8 cellular contexts compared by ENCODE assay signal in the genomic region with DNA sequence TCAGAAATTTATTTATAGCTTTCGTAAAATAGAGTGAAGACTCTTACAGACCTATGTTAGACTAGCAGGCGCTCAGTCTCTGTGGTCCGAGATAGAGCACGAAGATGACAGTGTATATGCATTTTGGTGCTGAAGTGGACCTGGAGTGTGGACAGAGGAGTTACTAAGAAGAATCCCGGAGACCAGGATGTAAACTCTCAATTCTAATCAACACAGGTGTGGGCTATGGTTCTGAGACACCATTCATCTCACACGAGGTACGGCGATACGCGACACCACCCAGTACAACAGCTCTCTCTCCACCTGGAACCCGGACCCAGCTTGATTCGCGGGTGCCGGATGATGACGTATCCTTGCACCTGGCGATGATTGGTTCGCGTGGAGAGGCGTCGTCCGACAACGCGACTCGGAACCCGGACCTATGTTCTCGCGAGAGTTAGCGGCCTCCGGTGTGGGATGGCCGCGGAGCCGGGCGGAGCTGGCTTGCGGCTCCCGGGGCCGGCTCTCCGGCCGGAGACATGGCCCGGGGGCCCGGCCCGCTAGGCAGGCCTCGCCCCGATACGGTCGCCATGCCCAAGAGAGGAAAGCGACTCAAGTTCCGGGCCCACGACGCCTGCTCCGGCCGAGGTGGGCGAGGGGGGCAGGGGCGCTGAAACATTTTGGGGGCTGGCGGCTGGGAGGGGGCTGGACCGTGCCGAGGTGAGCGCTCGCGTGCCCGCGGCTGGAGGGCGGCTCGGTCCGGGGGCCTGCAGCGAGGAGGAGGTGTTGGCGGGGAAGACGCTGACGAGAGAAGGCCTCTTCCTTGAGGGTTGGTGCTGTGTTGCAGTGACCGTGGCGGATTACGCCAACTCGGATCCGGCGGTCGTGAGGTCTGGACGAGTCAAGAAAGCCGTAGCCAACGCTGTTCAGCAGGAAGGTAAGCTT. TPM values are rescaled to one million over a fixed set of nuclear protein-coding genes. Genes with fewer than 3 reads are reported as not detected.
DNase-seq lines count a peak whose midpoint lies in the region; ATAC-seq and TF ChIP-seq lines count a peak whose summit lies in the region.

TSS of gene TMEM183A (plus strand) at position 427 of the 924 bp plus-strand sequence. CDS start at position 519, 92 bp downstream.

- H3K4me3 Mint-ChIP-seq in activated naive CD4-positive, alpha-beta T cell treated with anti-CD3 and anti-CD28 coated beads, Interleukin-2, amount 50 U/mL, for 24 hours = peak within 1 kb of the TSS; percentile 93

- H3K36me3 Mint-ChIP-seq in activated naive CD4-positive, alpha-beta T cell treated with anti-CD3 and anti-CD28 coated beads, Interleukin-2, amount 50 U/mL, for 24 hours = peaks cover 7% of the 10 kb centered on the region

- peak within 1 kb of the TSS; percentile 90 for H3K4me3 ChIP-seq in suprapubic skin

- peak within 1 kb of the TSS; percentile 99 for H3K27ac Mint-ChIP-seq in activated naive CD4-positive, alpha-beta T cell treated with anti-CD3 and anti-CD28 coated beads, Interleukin-2, amount 50 U/mL, for 24 hours

- H3K27ac ChIP-seq in suprapubic skin = peak within 1 kb of the TSS; percentile 95

- H3K27me3 ChIP-seq in suprapubic skin = no peaks in the 10 kb centered on the region

- no peaks in the 10 kb centered on the region for H3K9me3 ChIP-seq in suprapubic skin

- H3K27me3 Mint-ChIP-seq in activated naive CD4-positive, alpha-beta T cell treated with anti-CD3 and anti-CD28 coated beads, Interleukin-2, amount 50 U/mL, for 24 hours = no peaks in the 10 kb centered on the region

- DNase-seq in GM04504 (ENCODE audit: low read depth) = peak; percentile 93
- DNase-seq in NCI-H1092 (lab: John Stamatoyannopoulos, UW) = peak; percentile 99
- DNase-seq in globus pallidus (ENCODE audit: low spot score) = peak; percentile 93
- DNase-seq in nucleus accumbens (lab: John Stamatoyannopoulos, UW) = peak in 55 of 56 donors; percentile 69 to 97 (median 92)
- DNase-seq in suprapubic skin (ENCODE audit: low spot score in 2 of 2) = peak; percentile 98

- 1% methylated on average over 47 of the region's 78 CpGs for WGBS in suprapubic skin

- peaks cover 18% of the 10 kb centered on the region for H3K36me3 ChIP-seq in suprapubic skin

- peaks cover 24% of the 10 kb centered on the region for H3K4me1 ChIP-seq in suprapubic skin

- no peaks in the 10 kb centered on the region for H3K9me3 Mint-ChIP-seq in activated naive CD4-positive, alpha-beta T cell treated with anti-CD3 and anti-CD28 coated beads, Interleukin-2, amount 50 U/mL, for 24 hours

- no peak for TF ChIP-seq EP300 in suprapubic skin (IDR thresholded peaks at IDR 0.05)

- ATAC-seq in HG02571 (IDR thresholded peaks at IDR 0.05; ENCODE audit: unreplicated experiment) (peak; percentile 93), SK-N-SH treated with all-trans-retinoic acid at 6 μM for 48 hours (peak; percentile 97)

- peak; percentile 58 to 81 for TF ChIP-seq POLR2A in suprapubic skin (IDR thresholded peaks at IDR 0.05)

- no peak for TF ChIP-seq CTCF in suprapubic skin (IDR thresholded peaks at IDR 0.05)

- H3K4me1 Mint-ChIP-seq in activated naive CD4-positive, alpha-beta T cell treated with anti-CD3 and anti-CD28 coated beads, Interleukin-2, amount 50 U/mL, for 24 hours = peaks cover 36% of the 10 kb centered on the region

TF ChIP-seq in SK-N-SH treated with all-trans-retinoic acid at 6 μM for 48 hours, 23 proteins besides CTCF, POLR2A, EP300 and RAD21:
- no peak for TF ChIP-seq TOX (CRISPR knock-in tag; IDR thresholded peaks at IDR 0.05; ENCODE audit: borderline replicate concordance)
- no peak for TF ChIP-seq ARNTL (CRISPR knock-in tag; IDR thresholded peaks at IDR 0.05; ENCODE audit: borderline replicate concordance, low read depth)
- TF ChIP-seq PPARA (CRISPR knock-in tag; IDR thresholded peaks at IDR 0.05; ENCODE audit: borderline replicate concordance) = no peak
- no peak for TF ChIP-seq OSR1 (CRISPR knock-in tag; IDR thresholded peaks at IDR 0.05)
- TF ChIP-seq ZNF8 (CRISPR knock-in tag; IDR thresholded peaks at IDR 0.05) = no peak
- no peak; the same call in 1 of the 2 replicates for TF ChIP-seq ZFP3 (CRISPR knock-in tag; IDR thresholded peaks at IDR 0.05)
- TF ChIP-seq ZC3H10 (CRISPR knock-in tag; IDR thresholded peaks at IDR 0.05) = no peak
- no peak for TF ChIP-seq RARB (CRISPR knock-in tag; IDR thresholded peaks at IDR 0.05)
- no peak for TF ChIP-seq TSHZ2 (CRISPR knock-in tag; IDR thresholded peaks at IDR 0.05)
TF ChIP-seq in SK-N-SH treated with all-trans-retinoic acid at 6 μM for 48 hours: peak in this region for 0.

RNA-seq across cellular contexts. Expression of gene TMEM183A, which starts in this region (rescaled TPM):
- total RNA-seq in suprapubic skin = 10 to 100 TPM; 62.0 to 95.5 (median 68.6) TPM

Comparison
In these comparisons a context has a peak if more than half of its experiments do, and no peak if none do; other contexts are left out.
1. Peak in every context shown above with its lines: DNase-seq, ATAC-seq, H3K4me3 ChIP-seq and H3K27ac ChIP-seq.